Comparison of ENCODE assay signal across 21 cellular contexts in genomic region chr2:183552716-183553115, GRCh38.
"Had no signal": no experiment of that assay in that cellular context is flagged by ENCODE, and none has a peak within 500 bp of the region (broad histone marks: within the 10 kb centered on the region; RNA-seq: fewer than 3 reads in every experiment).

No MANE protein-coding gene starts in this region.

- ATAC-seq: Panc1, PC-3, SK-N-SH treated with all-trans-retinoic acid at 6 μM for 48 hours had no signal

- DNase-seq: Kasumi-1; MV-4-11; NCI-H1048; NCI-H1105; NCI-H1417 treated with DMSO at 0.1 percent for 48 hours; NCI-H1694; NCI-H187 treated with DMSO at 0.1 percent for 48 hours; NCI-H2029 treated with DMSO at 0.1 percent for 48 hours; NCI-H2171 treated with DMSO at 0.1 percent for 48 hours; NCI-H345; NCI-H446 treated with DMSO at 0.1 percent for 48 hours; NCI-H510A treated with DMSO at 0.1 percent for 48 hours; NCI-H526; NCI-H748 treated with DMSO at 0.1 percent for 48 hours; NK-92 treated with Interleukin-12 subunit alpha and Interleukin-12 subunit beta, amount 100 ng/mL, for 24 hours; PC-3; SHP77; SJCRH30; T-helper 1 cell had no signal

- H3K4me3 ChIP-seq: SJCRH30 had no signal
